Comparison of ENCODE assay signal across 8 cellular contexts in genomic region chr22:29700949-29701927, GRCh38. TPM values are rescaled to one million over a fixed set of nuclear protein-coding genes. Genes with fewer than 3 reads are reported as not detected.
DNase-seq lines count a peak whose midpoint lies in the region; ATAC-seq and TF ChIP-seq lines count a peak whose summit lies in the region.

No MANE protein-coding gene starts in this region.

- no peak for ATAC-seq in HG03108 (IDR thresholded peaks at IDR 0.05; ENCODE audit: unreplicated experiment)
- ATAC-seq in HG02610 (IDR thresholded peaks at IDR 0.05; ENCODE audit: unreplicated experiment): no peak

- H3K4me3 ChIP-seq in liver (ENCODE audit: low read depth in 1 of 3, low read length in 3 of 3): no peak overlapping the region

- H3K4me1 ChIP-seq in liver (ENCODE audit: control insufficient read depth in 4 of 4, insufficient read depth in 4 of 4, low read length in 3 of 4): no peaks in the 10 kb centered on the region

- 32% methylated on average over 21 of the region's 21 CpGs for WGBS in liver

- DNase-seq in SIG-M5 treated with dmso at 0.1 percent for 504 hours (lab: John Stamatoyannopoulos, UW; ENCODE audit: unreplicated experiment): peak; percentile 46
- no peak for DNase-seq in SIG-M5 (lab: John Stamatoyannopoulos, UW)
- peak; percentile 64 for DNase-seq in NAMALWA (ENCODE audit: low spot score)
- DNase-seq in activated CD4-positive, alpha-beta T cell treated with anti-CD3 and anti-CD28 coated beads, Interleukin-2, amount 50 U/mL, for 4 hours: peak; percentile 16 to 17
- DNase-seq in NCI-H226: no peak

- no peak overlapping the region for H3K9ac ChIP-seq in liver (ENCODE audit: low read depth in 1 of 2, low read length in 2 of 2)

- no peaks in the 10 kb centered on the region for H3K9me3 ChIP-seq in liver (ENCODE audit: control insufficient read depth in 4 of 4, low read length in 3 of 4)

- H3K27ac ChIP-seq in liver (ENCODE audit: low read depth in 1 of 2, low read length in 2 of 2): no peak overlapping the region

- no peaks in the 10 kb centered on the region for H3K27me3 ChIP-seq in liver (ENCODE audit: control insufficient read depth in 4 of 4, insufficient read depth in 4 of 4, low read length in 3 of 4)

- TF ChIP-seq CTCF in liver (IDR thresholded peaks at IDR 0.05; ENCODE audit: low read depth, low read length, missing input control): peak; percentile 6

- TF ChIP-seq RAD21 in liver (IDR thresholded peaks at IDR 0.05): peak; percentile 35 to 42

- no peaks in the 10 kb centered on the region for H3K36me3 ChIP-seq in liver (ENCODE audit: control insufficient read depth in 4 of 4, insufficient read depth in 3 of 4, low read depth in 1 of 4, low read length in 3 of 4)

TF ChIP-seq in liver, 16 proteins besides CTCF, POLR2A, EP300 and RAD21:
- no peak for TF ChIP-seq EGR1 (IDR thresholded peaks at IDR 0.05; ENCODE audit: low read depth in 2 of 2)
- no peak for TF ChIP-seq ZBTB33 (IDR thresholded peaks at IDR 0.05)
- TF ChIP-seq HNF4G (IDR thresholded peaks at IDR 0.05): no peak
- no peak for TF ChIP-seq JUND (IDR thresholded peaks at IDR 0.05)
- TF ChIP-seq YY1 (IDR thresholded peaks at IDR 0.05): no peak
- no peak for TF ChIP-seq FOXA1 (IDR thresholded peaks at IDR 0.05)
- no peak for TF ChIP-seq TAF1 (conservative IDR thresholded peaks at IDR 0.05)
- no peak for TF ChIP-seq GABPA (IDR thresholded peaks at IDR 0.05 in 1 of 2, conservative IDR thresholded peaks at IDR 0.05 in 1 of 2)
- TF ChIP-seq HNF4A (conservative IDR thresholded peaks at IDR 0.05): no peak
- TF ChIP-seq NR2F2 (IDR thresholded peaks at IDR 0.05): no peak
- no peak for TF ChIP-seq SP1 (IDR thresholded peaks at IDR 0.05)
- no peak for TF ChIP-seq MAX (IDR thresholded peaks at IDR 0.05)
- no peak for TF ChIP-seq RXRA (IDR thresholded peaks at IDR 0.05)
- TF ChIP-seq FOXA2 (IDR thresholded peaks at IDR 0.05): no peak
- TF ChIP-seq REST (IDR thresholded peaks at IDR 0.05): no peak
- TF ChIP-seq ATF3 (IDR thresholded peaks at IDR 0.05): no peak

RNA-seq across cellular contexts. Expression of gene CABP7, which starts 18.6 kb away (rescaled TPM):
- not detected for total RNA-seq in liver
- under 1 TPM in 1 of 2 donors, not detected in 1; 0.08 TPM for polyA plus RNA-seq in liver

Comparison
In these comparisons a context has a peak if more than half of its experiments do, and no peak if none do; other contexts are left out.
1. DNase-seq: peak in SIG-M5 treated with dmso at 0.1 percent for 504 hours (single experiment), NAMALWA (single experiment) and activated CD4-positive, alpha-beta T cell treated with anti-CD3 and anti-CD28 coated beads, Interleukin-2, amount 50 U/mL, for 4 hours (2 of 2); none in SIG-M5 (single experiment) and NCI-H226 (single experiment).